In genomic region chr11:74494916-74495315, GRCh38 we compare ENCODE assay signal across 14 cellular contexts. TPM values are rescaled to one million over a fixed set of nuclear protein-coding genes. Genes with fewer than 3 reads are reported as not detected.
DNase-seq lines count a peak whose midpoint lies in the region; ATAC-seq and TF ChIP-seq lines count a peak whose summit lies in the region.
"Had no signal": no experiment of that assay in that cellular context is flagged by ENCODE, and none has a peak within 500 bp of the region (broad histone marks: within the 10 kb centered on the region; RNA-seq: fewer than 3 reads in every experiment).

No MANE protein-coding gene starts in this region.

- H3K36me3 Mint-ChIP-seq in T-helper 1 cell treated with Interleukin-12 subunit alpha and Interleukin-12 subunit beta and Interleukin-4 antibody, amounts not matched to agents 30 μg/mL and 1 μg/mL, for 36 hours (ENCODE audit: low read depth) = no peaks in the 10 kb centered on the region
- peaks cover 41% of the 10 kb centered on the region for H3K36me3 Mint-ChIP-seq in nephron (ENCODE audit: low read depth)
- H3K36me3 Mint-ChIP-seq: CD14-positive monocyte had no signal

- DNase-seq in T-helper 1 cell (no peak), GM23248 (no peak), RWPE2 (ENCODE audit: low spot score) (no peak), head of caudate nucleus (no peak), GM19240 (ENCODE audit: insufficient read length, low spot score) (no peak)
- DNase-seq: CD8-positive, alpha-beta memory T cell; DMS53; GF-D8 had no signal

- H3K4me2 ChIP-seq in GM23248 (ENCODE audit: unreplicated experiment) = no peak overlapping the region

- H4K20me1 ChIP-seq in GM23248 (ENCODE audit: insufficient read depth) = no peaks in the 10 kb centered on the region

- 55 to 60% methylated on average over 1 of the region's 1 CpG for WGBS in GM23248 (ENCODE audit: low coverage in 1 of 2, low lambda C conversion rate in 2 of 2, missing lambda C conversion rate in 2 of 2), 2 experiments

- no peak overlapping the region for H3K27ac Mint-ChIP-seq in T-helper 1 cell treated with Interleukin-12 subunit alpha and Interleukin-12 subunit beta and Interleukin-4 antibody, amounts not matched to agents 30 μg/mL and 1 μg/mL, for 36 hours
- H3K27ac Mint-ChIP-seq in nephron = no peak overlapping the region

- H3K79me2 ChIP-seq in GM23248 (ENCODE audit: insufficient read depth) = no peaks in the 10 kb centered on the region

- H3K4me1 Mint-ChIP-seq in T-helper 1 cell treated with Interleukin-12 subunit alpha and Interleukin-12 subunit beta and Interleukin-4 antibody, amounts not matched to agents 30 μg/mL and 1 μg/mL, for 36 hours (ENCODE audit: low read depth) = peaks cover 14% of the 10 kb centered on the region
- peaks cover 18% of the 10 kb centered on the region for H3K4me1 Mint-ChIP-seq in nephron

- intact Hi-C loops in head of caudate nucleus (cut with DNase I) = no loop called here

- H3F3A ChIP-seq in GM23248 (ENCODE audit: insufficient read depth) = peaks cover 15% of the 10 kb centered on the region

- no peak for ATAC-seq in RWPE2 (ENCODE audit: low read depth)
- ATAC-seq in HG03175 (IDR thresholded peaks at IDR 0.05; ENCODE audit: unreplicated experiment) = no peak
- ATAC-seq: HepG2 had no signal

- TF ChIP-seq CTCF in RWPE2 (IDR thresholded peaks at IDR 0.05; ENCODE audit: poor library complexity, severe bottlenecking) = no peak
- TF ChIP-seq CTCF in nephron (IDR thresholded peaks at IDR 0.05; ENCODE audit: unreplicated experiment in 3 of 3) = no peak

- H3K27ac ChIP-seq in GM23248 (peak overlapping the region; percentile 38), RWPE2 (ENCODE audit: poor library complexity, severe bottlenecking) (peak overlapping the region; percentile 84)

- H3K9me2 ChIP-seq in GM23248 (ENCODE audit: insufficient read depth) = no peaks in the 10 kb centered on the region

- H3K9ac ChIP-seq in GM23248 = no peak overlapping the region

- in situ Hi-C loops in GM23248 (cut with MboI) = no loop called here

- no peak overlapping the region for H2AFZ ChIP-seq in GM23248

- peaks cover 5% of the 10 kb centered on the region for H3K27me3 Mint-ChIP-seq in T-helper 1 cell treated with Interleukin-12 subunit alpha and Interleukin-12 subunit beta and Interleukin-4 antibody, amounts not matched to agents 30 μg/mL and 1 μg/mL, for 36 hours (ENCODE audit: low read depth)
- H3K27me3 Mint-ChIP-seq in nephron (ENCODE audit: low read depth) = no peaks in the 10 kb centered on the region
- H3K27me3 Mint-ChIP-seq: CD8-positive, alpha-beta memory T cell had no signal

- H3K27me3 ChIP-seq in GM23248 (replicated peaks; ENCODE audit: insufficient read depth) (no peaks in the 10 kb centered on the region), RWPE2 (ENCODE audit: insufficient read depth, poor library complexity, severe bottlenecking) (no peaks in the 10 kb centered on the region)

- H3K4me1 ChIP-seq in GM23248 (ENCODE audit: insufficient read depth) = peaks cover 10% of the 10 kb centered on the region
- H3K4me1 ChIP-seq in RWPE2 (ENCODE audit: insufficient read depth, poor library complexity, severe bottlenecking) = peaks cover 3% of the 10 kb centered on the region

- H3K9me3 Mint-ChIP-seq in T-helper 1 cell treated with Interleukin-12 subunit alpha and Interleukin-12 subunit beta and Interleukin-4 antibody, amounts not matched to agents 30 μg/mL and 1 μg/mL, for 36 hours = no peaks in the 10 kb centered on the region
- H3K9me3 Mint-ChIP-seq in nephron = peaks cover 34% of the 10 kb centered on the region
- H3K9me3 Mint-ChIP-seq: CD8-positive, alpha-beta memory T cell had no signal

- H3K9me3 ChIP-seq in GM23248 (ENCODE audit: low read depth) (no peaks in the 10 kb centered on the region), RWPE2 (ENCODE audit: severe bottlenecking) (no peaks in the 10 kb centered on the region)

- H3K36me3 ChIP-seq in GM23248 (ENCODE audit: low read depth) (no peaks in the 10 kb centered on the region), RWPE2 (ENCODE audit: low read depth) (no peaks in the 10 kb centered on the region)

- H3K4me3 ChIP-seq in GM23248 (no peak overlapping the region), RWPE2 (ENCODE audit: severe bottlenecking) (no peak overlapping the region)

- H3K4me3 Mint-ChIP-seq in T-helper 1 cell treated with Interleukin-12 subunit alpha and Interleukin-12 subunit beta and Interleukin-4 antibody, amounts not matched to agents 30 μg/mL and 1 μg/mL, for 36 hours = peak overlapping the region; percentile 25
- H3K4me3 Mint-ChIP-seq in nephron = peak overlapping the region; percentile 35 to 71 (median 37)
- H3K4me3 Mint-ChIP-seq: CD14-positive monocyte had no signal

RNA-seq across cellular contexts. Expression of gene LIPT2, which starts 1.4 kb away (rescaled TPM):
- total RNA-seq in GM23248 (2014; rRNA removed; shearing (Covaris generic)) = 2.1 and 2.4 TPM in 2 replicates
- polyA plus RNA-seq in GM23248 (2016; fragmentation: Nextera tagmentation; extraction: Ambion mirVana) = 1.5 and 1.6 TPM in 2 replicates

RNA-seq across cellular contexts. Expression of gene KCNE3, which starts 27.6 kb away (rescaled TPM):
- 0.11 TPM in 1 of 2 replicates, not detected in the other for total RNA-seq in GM23248 (2014; rRNA removed; shearing (Covaris generic))
- polyA plus RNA-seq in GM23248 (2016; fragmentation: Nextera tagmentation; extraction: Ambion mirVana) = 0.24 and 0.38 TPM in 2 replicates
- total RNA-seq: H4 had no signal
- polyA plus RNA-seq: CD8-positive, alpha-beta memory T cell had no signal
